ENCODE assay signal across 21 cellular contexts in genomic region chr2:59282374-59283057, GRCh38.
DNase-seq lines count a peak whose midpoint lies in the region; ATAC-seq, FAIRE-seq and TF ChIP-seq lines count a peak whose summit lies in the region.
"Had no signal": no experiment of that assay in that cellular context is flagged by ENCODE, and none has a peak within 500 bp of the region (broad histone marks: within the 10 kb centered on the region; RNA-seq: fewer than 3 reads in every experiment).

No MANE protein-coding gene starts in this region.

- H2BK5ac ChIP-seq in H1 (ENCODE audit: low read depth, low read length), result no peak overlapping the region

- H3K79me2 ChIP-seq in SK-N-SH (ENCODE audit: insufficient read depth) (no peaks in the 10 kb centered on the region), H1 (ENCODE audit: control insufficient read depth in 1 of 2, insufficient read depth in 2 of 2, low read length in 2 of 2) (no peaks in the 10 kb centered on the region)

- TF ChIP-seq CTCF in SK-N-SH (IDR thresholded peaks at IDR 0.05) (no peak), H1 (IDR thresholded peaks at IDR 0.05; ENCODE audit: control extremely low read depth in 1 of 3, insufficient read depth in 1 of 3, low read depth in 1 of 3, low read length in 3 of 3) (no peak)

- no peaks in the 10 kb centered on the region for H3K79me1 ChIP-seq in H1 (ENCODE audit: low read depth, low read length)

- TF ChIP-seq RAD21 in SK-N-SH (IDR thresholded peaks at IDR 0.05; ENCODE audit: low read length), result no peak
- no peak for TF ChIP-seq RAD21 in H1 (IDR thresholded peaks at IDR 0.05 in 1 of 2, conservative IDR thresholded peaks at IDR 0.05 in 1 of 2; ENCODE audit: low read depth in 2 of 2, low read length in 2 of 2)

- no peaks in the 10 kb centered on the region for H3K9me2 ChIP-seq in SK-N-SH

- H3K9me3 ChIP-seq in SK-N-SH, result no peaks in the 10 kb centered on the region
- no peaks in the 10 kb centered on the region for H3K9me3 ChIP-seq in H1 (ENCODE audit: insufficient read depth in 2 of 2, low read depth in 1 of 2, low read length in 1 of 2)
- H3K9me3 ChIP-seq: A549 had no signal

- no peak overlapping the region for H3K23ac ChIP-seq in H1 (ENCODE audit: insufficient read length)

- H4K5ac ChIP-seq in H1 (ENCODE audit: insufficient read length, low read depth, low read length), result no peak overlapping the region

- H3K36me3 ChIP-seq in SK-N-SH (replicated peaks in 1 of 2; ENCODE audit: control insufficient read depth in 1 of 2, insufficient read depth in 2 of 2, low read length in 1 of 2), result no peaks in the 10 kb centered on the region
- H3K36me3 ChIP-seq in H1 (ENCODE audit: control insufficient read depth in 2 of 4, insufficient read depth in 4 of 4, low read length in 3 of 4), result no peaks in the 10 kb centered on the region

- POLR2A ChIA-PET in SK-N-SH (lab: Yijun Ruan, JAX), result no interaction called here
- POLR2A ChIA-PET in H1 (lab: Charles Lee; ENCODE audit: partially characterized antibody), result no interaction called here

- DNase-seq in NCI-H146 (lab: John Stamatoyannopoulos, UW) (peak; percentile 13), NCI-H146 treated with DMSO at 0.1 percent for 48 hours (lab: John Stamatoyannopoulos, UW; ENCODE audit: unreplicated experiment) (no peak), SK-N-SH (peak; percentile 13), H1 (ENCODE audit: low read depth in 1 of 2, low spot score in 2 of 2) (no peak), HUDEP-2 (lab: John Stamatoyannopoulos, UW; ENCODE audit: unreplicated experiment in 76 of 76) (no peak), occipital lobe (lab: John Stamatoyannopoulos, UW) (no peak)
- DNase-seq: AML-193; CD4-positive, alpha-beta T cell; DMS153; DMS79; GDM1; HCEC 1CT; KBM-7 had no signal

- TF ChIP-seq POLR2A in H1 (IDR thresholded peaks at IDR 0.05; ENCODE audit: control extremely low read depth in 1 of 2, low read depth in 2 of 2, low read length in 2 of 2), result no peak

- H3K4me2 ChIP-seq in SK-N-SH (no peak overlapping the region), H1 (ENCODE audit: insufficient read depth in 1 of 2, low read depth in 2 of 2, low read length in 2 of 2) (no peak overlapping the region)
- H3K4me2 ChIP-seq: A549 had no signal

- H3K27me3 ChIP-seq in SK-N-SH (ENCODE audit: insufficient read depth) (no peaks in the 10 kb centered on the region), H1 (replicated peaks in 1 of 4; ENCODE audit: control insufficient read depth in 3 of 4, extremely low read depth in 1 of 4, insufficient read depth in 3 of 4, low read length in 3 of 4) (no peaks in the 10 kb centered on the region; a peak in 1 of 7 replicates)

- H3K23me2 ChIP-seq in H1 (ENCODE audit: low read depth, low read length), result no peaks in the 10 kb centered on the region

- no peak for TF ChIP-seq EP300 in SK-N-SH (IDR thresholded peaks at IDR 0.05; ENCODE audit: borderline replicate concordance in 1 of 2, low read depth in 1 of 2, low read length in 1 of 2)
- no peak for TF ChIP-seq EP300 in H1 (IDR thresholded peaks at IDR 0.05; ENCODE audit: borderline replicate concordance in 1 of 2, low read depth in 2 of 2, low read length in 2 of 2)

- H3K18ac ChIP-seq in H1 (ENCODE audit: extremely low read depth, low read length), result no peak overlapping the region

- H4K20me1 ChIP-seq in SK-N-SH (ENCODE audit: insufficient read depth) (no peaks in the 10 kb centered on the region), H1 (replicated peaks in 1 of 2; ENCODE audit: control insufficient read depth in 1 of 2, insufficient read depth in 2 of 2, low read length in 2 of 2) (no peaks in the 10 kb centered on the region)

- peak; percentile 7 for FAIRE-seq in H1 (lab: Jason Lieb, UNC)
- FAIRE-seq: A549, GM12892, GM18507, HepG2, HTR-8/SVneo had no signal

- no peak overlapping the region for H3K4ac ChIP-seq in H1 (replicated peaks; ENCODE audit: insufficient read length, low read depth, low read length)

- H3F3A ChIP-seq in SK-N-SH (replicated peaks; ENCODE audit: insufficient read depth), result no peaks in the 10 kb centered on the region

- no peak overlapping the region for H4K91ac ChIP-seq in H1 (replicated peaks; ENCODE audit: insufficient read length, low read length)

- H3K14ac ChIP-seq in H1 (ENCODE audit: insufficient read length), result no peak overlapping the region

- CTCF ChIA-PET in SK-N-SH (lab: Yijun Ruan, JAX) (no interaction called here), H1 (lab: Charles Lee; ENCODE audit: partially characterized antibody) (interaction anchor here (0.9 to 1.1 kb wide), 2 partner anchors 9 to 19 kb away, joined by 3 to 4 read pairs; no protein-coding TSS in a partner anchor)

- H3K27ac ChIP-seq in SK-N-SH (ENCODE audit: low read depth in 2 of 2, low read length in 1 of 2) (peak overlapping the region in 1 of 2 experiments; percentile 58; a peak in 2 of 4 replicates), H1 (ENCODE audit: low read depth, low read length) (no peak overlapping the region)
- H3K27ac ChIP-seq: 22Rv1, A549, C4-2B had no signal

- peaks cover 0 to 5% of the 10 kb centered on the region in 2 experiments; a peak in 2 of 4 replicates for H3K4me1 ChIP-seq in SK-N-SH (ENCODE audit: control insufficient read depth in 1 of 2, insufficient read depth in 2 of 2, low read depth in 1 of 2, low read length in 1 of 2)
- H3K4me1 ChIP-seq in H1 (replicated peaks in 1 of 4; ENCODE audit: control insufficient read depth in 3 of 4, insufficient read depth in 4 of 4, low read length in 3 of 4), result no peaks in the 10 kb centered on the region
- H3K4me1 ChIP-seq: A549 had no signal

- H2BK15ac ChIP-seq in H1 (ENCODE audit: low read length), result no peak overlapping the region

- 11% methylated on average over 6 of the region's 6 CpGs for WGBS in SK-N-SH (ENCODE audit: low lambda C conversion rate)
- 92% methylated on average over 6 of the region's 6 CpGs; no CpG with 5 or more reads in 1 of the 2 experiments for WGBS in H1 (ENCODE audit: extremely low coverage in 1 of 2, insufficient coverage in 1 of 2, insufficient read length in 1 of 2, insufficient replicate concordance in 2 of 2, low coverage in 1 of 2, low lambda C conversion rate in 2 of 2, missing lambda C conversion rate in 1 of 2), 2 experiments

- H3K56ac ChIP-seq in H1 (replicated peaks; ENCODE audit: insufficient read length, low read depth, low read length), result no peak overlapping the region

- no peak overlapping the region for H2BK20ac ChIP-seq in H1 (ENCODE audit: low read length)

- no peak overlapping the region for H2AFZ ChIP-seq in SK-N-SH (ENCODE audit: low read depth)
- H2AFZ ChIP-seq in H1 (ENCODE audit: low read length), result no peak overlapping the region

- no peak overlapping the region for H4K8ac ChIP-seq in H1 (ENCODE audit: extremely low read depth, insufficient read depth, low read length)

- H2BK120ac ChIP-seq in H1 (replicated peaks; ENCODE audit: low read depth, low read length), result no peak overlapping the region

- no peak overlapping the region for H3K9ac ChIP-seq in SK-N-SH
- H3K9ac ChIP-seq in H1 (replicated peaks in 1 of 4; ENCODE audit: extremely low read depth in 1 of 4, low read depth in 3 of 4, low read length in 3 of 4), result no peak overlapping the region

- no peak overlapping the region for H2AK5ac ChIP-seq in H1 (ENCODE audit: low read depth, low read length)

- H3K4me3 ChIP-seq in SK-N-SH (ENCODE audit: low read depth in 2 of 2, low read length in 1 of 2) (no peak overlapping the region), H1 (ENCODE audit: extremely low read depth in 1 of 4, insufficient read depth in 2 of 4, low read depth in 3 of 4, low read length in 4 of 4) (no peak overlapping the region)
- H3K4me3 ChIP-seq: A549 had no signal

- no peak overlapping the region for H2BK12ac ChIP-seq in H1 (ENCODE audit: low read depth, low read length)

- no peak for ATAC-seq in HG03457 (IDR thresholded peaks at IDR 0.05; ENCODE audit: unreplicated experiment)
- ATAC-seq: A549, HepG2 had no signal

TF ChIP-seq in SK-N-SH, 30 proteins besides CTCF, POLR2A, EP300 and RAD21:
- TF ChIP-seq GATA2 (CRISPR knock-in tag; IDR thresholded peaks at IDR 0.05) (peak; percentile 59), MXI1 (IDR thresholded peaks at IDR 0.05; ENCODE audit: low read depth, low read length) (no peak), RCOR1 (IDR thresholded peaks at IDR 0.05; ENCODE audit: low read length) (peak; percentile 56), PBX3 (IDR thresholded peaks at IDR 0.05) (no peak), MEF2A (IDR thresholded peaks at IDR 0.05; ENCODE audit: borderline replicate concordance, low read depth) (no peak)
TF ChIP-seq in SK-N-SH: peak in this region for 2.

TF ChIP-seq in H1, 55 proteins besides CTCF, POLR2A, EP300 and RAD21:
- no peak for TF ChIP-seq CTBP2 (IDR thresholded peaks at IDR 0.05; ENCODE audit: borderline replicate concordance, insufficient read depth, insufficient read length, low read length)
- no peak for TF ChIP-seq PHF8 (conservative IDR thresholded peaks at IDR 0.05; ENCODE audit: low read depth, low read length)
- TF ChIP-seq YY1 (IDR thresholded peaks at IDR 0.05; ENCODE audit: low read depth, low read length), result no peak
- TF ChIP-seq CBX8 (IDR thresholded peaks at IDR 0.05; ENCODE audit: borderline replicate concordance, low read depth, low read length), result no peak
- TF ChIP-seq ATF2 (IDR thresholded peaks at IDR 0.05; ENCODE audit: low read length), result no peak
- no peak for TF ChIP-seq JUN (IDR thresholded peaks at IDR 0.05; ENCODE audit: low read depth, low read length)
- no peak for TF ChIP-seq SIN3A (conservative IDR thresholded peaks at IDR 0.05 in 1 of 2, IDR thresholded peaks at IDR 0.05 in 1 of 2; ENCODE audit: low read depth in 1 of 2, low read length in 2 of 2)
- no peak for TF ChIP-seq SP2 (IDR thresholded peaks at IDR 0.05; ENCODE audit: low read length)
- no peak for TF ChIP-seq TCF12 (IDR thresholded peaks at IDR 0.05; ENCODE audit: low read depth, low read length)
- no peak for TF ChIP-seq BACH1 (IDR thresholded peaks at IDR 0.05; ENCODE audit: low read length)
- no peak for TF ChIP-seq SRF (IDR thresholded peaks at IDR 0.05; ENCODE audit: low read depth, low read length)
TF ChIP-seq in H1: peak in this region for 0.

Comparison
In these comparisons a context has a peak if more than half of its experiments do, and no peak if none do; other contexts are left out.
1. DNase-seq: peak in NCI-H146 (single experiment) and SK-N-SH (single experiment); none in NCI-H146 treated with DMSO at 0.1 percent for 48 hours (single experiment), H1 (0 of 2), HUDEP-2 (0 of 76) and occipital lobe (single experiment).